Comparison of ENCODE assay signal across 1 cellular context in the genomic region with DNA sequence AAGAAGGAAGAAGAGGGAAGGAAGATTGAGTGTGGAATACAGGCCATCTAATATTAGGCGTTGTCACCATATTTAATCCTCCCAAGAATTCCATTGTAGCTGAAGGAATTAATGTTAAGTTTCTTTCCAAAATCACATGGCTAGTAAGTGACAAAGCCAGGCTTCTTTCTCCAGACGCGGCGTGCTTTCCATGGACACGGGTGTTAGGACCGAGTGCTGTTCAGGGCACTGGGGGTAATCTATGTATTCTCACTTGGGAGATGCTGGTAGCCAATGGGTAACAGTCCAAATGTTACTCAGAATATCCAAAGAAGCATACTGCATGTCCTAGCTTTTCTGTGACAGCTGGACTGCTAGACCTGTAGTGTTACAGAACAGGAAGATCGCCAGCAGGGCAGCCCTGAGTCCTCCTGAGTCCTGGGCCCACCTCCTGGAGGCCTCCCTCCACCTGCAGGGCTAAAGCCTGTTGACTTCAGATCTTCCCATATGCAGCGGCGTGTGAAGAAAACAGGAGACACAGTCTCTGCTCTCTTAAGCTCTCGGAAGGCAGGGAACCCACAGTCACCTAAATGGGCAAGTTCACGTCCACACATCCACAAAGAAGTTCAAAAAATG.
TF ChIP-seq lines count a peak whose summit lies in the region.

No MANE protein-coding gene starts in this region.

TF ChIP-seq in GM23338, 12 proteins besides CTCF, POLR2A, EP300 and RAD21:
- TF ChIP-seq, protein P1, sequence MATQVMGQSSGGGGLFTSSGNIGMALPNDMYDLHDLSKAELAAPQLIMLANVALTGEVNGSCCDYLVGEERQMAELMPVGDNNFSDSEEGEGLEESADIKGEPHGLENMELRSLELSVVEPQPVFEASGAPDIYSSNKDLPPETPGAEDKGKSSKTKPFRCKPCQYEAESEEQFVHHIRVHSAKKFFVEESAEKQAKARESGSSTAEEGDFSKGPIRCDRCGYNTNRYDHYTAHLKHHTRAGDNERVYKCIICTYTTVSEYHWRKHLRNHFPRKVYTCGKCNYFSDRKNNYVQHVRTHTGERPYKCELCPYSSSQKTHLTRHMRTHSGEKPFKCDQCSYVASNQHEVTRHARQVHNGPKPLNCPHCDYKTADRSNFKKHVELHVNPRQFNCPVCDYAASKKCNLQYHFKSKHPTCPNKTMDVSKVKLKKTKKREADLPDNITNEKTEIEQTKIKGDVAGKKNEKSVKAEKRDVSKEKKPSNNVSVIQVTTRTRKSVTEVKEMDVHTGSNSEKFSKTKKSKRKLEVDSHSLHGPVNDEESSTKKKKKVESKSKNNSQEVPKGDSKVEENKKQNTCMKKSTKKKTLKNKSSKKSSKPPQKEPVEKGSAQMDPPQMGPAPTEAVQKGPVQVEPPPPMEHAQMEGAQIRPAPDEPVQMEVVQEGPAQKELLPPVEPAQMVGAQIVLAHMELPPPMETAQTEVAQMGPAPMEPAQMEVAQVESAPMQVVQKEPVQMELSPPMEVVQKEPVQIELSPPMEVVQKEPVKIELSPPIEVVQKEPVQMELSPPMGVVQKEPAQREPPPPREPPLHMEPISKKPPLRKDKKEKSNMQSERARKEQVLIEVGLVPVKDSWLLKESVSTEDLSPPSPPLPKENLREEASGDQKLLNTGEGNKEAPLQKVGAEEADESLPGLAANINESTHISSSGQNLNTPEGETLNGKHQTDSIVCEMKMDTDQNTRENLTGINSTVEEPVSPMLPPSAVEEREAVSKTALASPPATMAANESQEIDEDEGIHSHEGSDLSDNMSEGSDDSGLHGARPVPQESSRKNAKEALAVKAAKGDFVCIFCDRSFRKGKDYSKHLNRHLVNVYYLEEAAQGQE (IDR thresholded peaks at IDR 0.05; ENCODE audit: unreplicated experiment), result no peak
- TF ChIP-seq POLR2AphosphoS5 (IDR thresholded peaks at IDR 0.05; ENCODE audit: low read depth) (no peak), ZNF331 (CRISPR knock-in tag; IDR thresholded peaks at IDR 0.05; ENCODE audit: low read depth) (no peak), NANOG (IDR thresholded peaks at IDR 0.05; ENCODE audit: borderline replicate concordance) (no peak), EZH2phosphoT487 (IDR thresholded peaks at IDR 0.05; ENCODE audit: unreplicated experiment) (no peak), STAT1 (IDR thresholded peaks at IDR 0.05; ENCODE audit: unreplicated experiment) (no peak), CREB1 (CRISPR knock-in tag; IDR thresholded peaks at IDR 0.05; ENCODE audit: low read depth) (no peak), EZH2 (IDR thresholded peaks at IDR 0.05; ENCODE audit: low read depth, unreplicated experiment) (no peak), ZNF114 (CRISPR knock-in tag; IDR thresholded peaks at IDR 0.05) (no peak), JUNB (IDR thresholded peaks at IDR 0.05; ENCODE audit: unreplicated experiment) (no peak)
- TF ChIP-seq, protein P2, sequence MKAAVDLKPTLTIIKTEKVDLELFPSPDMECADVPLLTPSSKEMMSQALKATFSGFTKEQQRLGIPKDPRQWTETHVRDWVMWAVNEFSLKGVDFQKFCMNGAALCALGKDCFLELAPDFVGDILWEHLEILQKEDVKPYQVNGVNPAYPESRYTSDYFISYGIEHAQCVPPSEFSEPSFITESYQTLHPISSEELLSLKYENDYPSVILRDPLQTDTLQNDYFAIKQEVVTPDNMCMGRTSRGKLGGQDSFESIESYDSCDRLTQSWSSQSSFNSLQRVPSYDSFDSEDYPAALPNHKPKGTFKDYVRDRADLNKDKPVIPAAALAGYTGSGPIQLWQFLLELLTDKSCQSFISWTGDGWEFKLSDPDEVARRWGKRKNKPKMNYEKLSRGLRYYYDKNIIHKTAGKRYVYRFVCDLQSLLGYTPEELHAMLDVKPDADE (IDR thresholded peaks at IDR 0.05), result no peak
- TF ChIP-seq, protein P3, sequence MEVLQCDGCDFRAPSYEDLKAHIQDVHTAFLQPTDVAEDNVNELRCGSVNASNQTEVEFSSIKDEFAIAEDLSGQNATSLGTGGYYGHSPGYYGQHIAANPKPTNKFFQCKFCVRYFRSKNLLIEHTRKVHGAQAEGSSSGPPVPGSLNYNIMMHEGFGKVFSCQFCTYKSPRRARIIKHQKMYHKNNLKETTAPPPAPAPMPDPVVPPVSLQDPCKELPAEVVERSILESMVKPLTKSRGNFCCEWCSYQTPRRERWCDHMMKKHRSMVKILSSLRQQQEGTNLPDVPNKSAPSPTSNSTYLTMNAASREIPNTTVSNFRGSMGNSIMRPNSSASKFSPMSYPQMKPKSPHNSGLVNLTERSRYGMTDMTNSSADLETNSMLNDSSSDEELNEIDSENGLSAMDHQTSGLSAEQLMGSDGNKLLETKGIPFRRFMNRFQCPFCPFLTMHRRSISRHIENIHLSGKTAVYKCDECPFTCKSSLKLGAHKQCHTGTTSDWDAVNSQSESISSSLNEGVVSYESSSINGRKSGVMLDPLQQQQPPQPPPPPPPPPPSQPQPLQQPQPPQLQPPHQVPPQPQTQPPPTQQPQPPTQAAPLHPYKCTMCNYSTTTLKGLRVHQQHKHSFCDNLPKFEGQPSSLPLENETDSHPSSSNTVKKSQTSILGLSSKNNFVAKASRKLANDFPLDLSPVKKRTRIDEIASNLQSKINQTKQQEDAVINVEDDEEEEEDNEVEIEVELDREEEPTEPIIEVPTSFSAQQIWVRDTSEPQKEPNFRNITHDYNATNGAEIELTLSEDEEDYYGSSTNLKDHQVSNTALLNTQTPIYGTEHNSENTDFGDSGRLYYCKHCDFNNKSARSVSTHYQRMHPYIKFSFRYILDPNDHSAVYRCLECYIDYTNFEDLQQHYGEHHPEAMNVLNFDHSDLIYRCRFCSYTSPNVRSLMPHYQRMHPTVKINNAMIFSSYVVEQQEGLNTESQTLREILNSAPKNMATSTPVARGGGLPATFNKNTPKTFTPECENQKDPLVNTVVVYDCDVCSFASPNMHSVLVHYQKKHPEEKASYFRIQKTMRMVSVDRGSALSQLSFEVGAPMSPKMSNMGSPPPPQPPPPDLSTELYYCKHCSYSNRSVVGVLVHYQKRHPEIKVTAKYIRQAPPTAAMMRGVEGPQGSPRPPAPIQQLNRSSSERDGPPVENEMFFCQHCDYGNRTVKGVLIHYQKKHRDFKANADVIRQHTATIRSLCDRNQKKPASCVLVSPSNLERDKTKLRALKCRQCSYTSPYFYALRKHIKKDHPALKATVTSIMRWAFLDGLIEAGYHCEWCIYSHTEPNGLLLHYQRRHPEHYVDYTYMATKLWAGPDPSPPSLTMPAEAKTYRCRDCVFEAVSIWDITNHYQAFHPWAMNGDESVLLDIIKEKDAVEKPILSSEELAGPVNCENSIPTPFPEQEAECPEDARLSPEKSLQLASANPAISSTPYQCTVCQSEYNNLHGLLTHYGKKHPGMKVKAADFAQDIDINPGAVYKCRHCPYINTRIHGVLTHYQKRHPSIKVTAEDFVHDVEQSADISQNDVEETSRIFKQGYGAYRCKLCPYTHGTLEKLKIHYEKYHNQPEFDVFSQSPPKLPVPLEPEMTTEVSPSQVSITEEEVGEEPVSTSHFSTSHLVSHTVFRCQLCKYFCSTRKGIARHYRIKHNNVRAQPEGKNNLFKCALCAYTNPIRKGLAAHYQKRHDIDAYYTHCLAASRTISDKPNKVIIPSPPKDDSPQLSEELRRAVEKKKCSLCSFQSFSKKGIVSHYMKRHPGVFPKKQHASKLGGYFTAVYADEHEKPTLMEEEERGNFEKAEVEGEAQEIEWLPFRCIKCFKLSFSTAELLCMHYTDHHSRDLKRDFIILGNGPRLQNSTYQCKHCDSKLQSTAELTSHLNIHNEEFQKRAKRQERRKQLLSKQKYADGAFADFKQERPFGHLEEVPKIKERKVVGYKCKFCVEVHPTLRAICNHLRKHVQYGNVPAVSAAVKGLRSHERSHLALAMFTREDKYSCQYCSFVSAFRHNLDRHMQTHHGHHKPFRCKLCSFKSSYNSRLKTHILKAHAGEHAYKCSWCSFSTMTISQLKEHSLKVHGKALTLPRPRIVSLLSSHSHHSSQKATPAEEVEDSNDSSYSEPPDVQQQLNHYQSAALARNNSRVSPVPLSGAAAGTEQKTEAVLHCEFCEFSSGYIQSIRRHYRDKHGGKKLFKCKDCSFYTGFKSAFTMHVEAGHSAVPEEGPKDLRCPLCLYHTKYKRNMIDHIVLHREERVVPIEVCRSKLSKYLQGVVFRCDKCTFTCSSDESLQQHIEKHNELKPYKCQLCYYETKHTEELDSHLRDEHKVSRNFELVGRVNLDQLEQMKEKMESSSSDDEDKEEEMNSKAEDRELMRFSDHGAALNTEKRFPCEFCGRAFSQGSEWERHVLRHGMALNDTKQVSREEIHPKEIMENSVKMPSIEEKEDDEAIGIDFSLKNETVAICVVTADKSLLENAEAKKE (CRISPR knock-in tag; IDR thresholded peaks at IDR 0.05), result no peak
